ENCODE assay signal across 7 cellular contexts in genomic region chr5:147098233-147098790, GRCh38.
DNase-seq lines count a peak whose midpoint lies in the region; ATAC-seq and TF ChIP-seq lines count a peak whose summit lies in the region.

No MANE protein-coding gene starts in this region.

- H3K4me1 ChIP-seq in lower lobe of right lung: no peaks in the 10 kb centered on the region

- DNase-seq in GM10266 (ENCODE audit: extremely low spot score): peak; percentile 9
- peak; percentile 84 for DNase-seq in NCI-H774 (lab: John Stamatoyannopoulos, UW)
- DNase-seq in dermis blood vessel endothelial cell: peak; percentile 44
- no peak for DNase-seq in lower lobe of right lung
- DNase-seq in activated T-cell treated with anti-CD3 and anti-CD28 coated beads, Interleukin-2, amount 50 U/mL, for 48 hours: no peak

- intact Hi-C loops in lower lobe of right lung (cut with DNase I): no loop called here

- H3K36me3 ChIP-seq in lower lobe of right lung: no peaks in the 10 kb centered on the region

- TF ChIP-seq CTCF in GM10266 (IDR thresholded peaks at IDR 0.05; ENCODE audit: control insufficient read depth, insufficient read depth, low read depth, missing control alignments) (peak; percentile 48), lower lobe of right lung (IDR thresholded peaks at IDR 0.05) (peak; percentile 44)

- no peaks in the 10 kb centered on the region for H3K27me3 ChIP-seq in lower lobe of right lung (ENCODE audit: low read depth)

- no peak overlapping the region for H3K4me3 ChIP-seq in lower lobe of right lung

- H3K27ac ChIP-seq in lower lobe of right lung: no peak overlapping the region

- peak; percentile 61 for ATAC-seq in HG03175 (IDR thresholded peaks at IDR 0.05; ENCODE audit: unreplicated experiment)
- no peak for ATAC-seq in lower lobe of right lung
- ATAC-seq in HG03045 (IDR thresholded peaks at IDR 0.05; ENCODE audit: unreplicated experiment): no peak

- H3K9me3 ChIP-seq in lower lobe of right lung: no peaks in the 10 kb centered on the region

Comparison
In these comparisons a context has a peak if more than half of its experiments do, and no peak if none do; other contexts are left out.
1. DNase-seq: peak in GM10266 (single experiment), NCI-H774 (single experiment) and dermis blood vessel endothelial cell (single experiment); none in lower lobe of right lung (single experiment) and activated T-cell treated with anti-CD3 and anti-CD28 coated beads, Interleukin-2, amount 50 U/mL, for 48 hours (0 of 2).